Comparison of ENCODE assay signal across 8 cellular contexts in the genomic region with DNA sequence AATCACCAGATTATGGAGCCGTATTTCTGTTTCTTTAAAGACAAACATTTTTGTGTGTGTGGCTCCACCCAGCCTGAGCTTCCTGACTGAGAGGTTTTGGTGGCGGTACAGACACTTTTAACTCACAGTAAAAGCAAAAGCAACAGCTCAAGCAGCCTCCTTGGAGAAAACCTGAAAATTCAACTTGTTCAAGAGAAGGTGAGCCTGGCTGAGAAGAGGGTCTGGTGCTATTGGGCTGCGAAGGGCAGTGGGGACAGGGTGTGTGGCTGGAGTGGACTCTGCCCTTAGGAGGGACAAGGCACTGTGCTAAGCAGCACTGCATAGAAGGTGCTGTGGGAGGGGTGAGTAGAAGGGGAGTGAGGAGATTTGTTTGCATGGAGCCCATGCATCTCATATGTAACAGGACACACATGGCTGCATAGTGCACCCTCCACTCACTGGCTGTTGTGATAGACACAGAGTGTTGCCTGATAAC. TPM values are rescaled to one million over a fixed set of nuclear protein-coding genes. Genes with fewer than 3 reads are reported as not detected.
DNase-seq lines count a peak whose midpoint lies in the region; ATAC-seq and TF ChIP-seq lines count a peak whose summit lies in the region.

A gene (plus strand): TSS at position 125 of the 475 bp plus-strand sequence. CDS start 5,103 bp downstream, outside the sequence.

- peak within 1 kb of the TSS; percentile 71 for H3K4me2 ChIP-seq in DND-41 (ENCODE audit: insufficient read depth, low read length)

- peak within 1 kb of the TSS; percentile 72 for H3K9ac ChIP-seq in DND-41 (ENCODE audit: low read depth, low read length)

- H3K4me3 ChIP-seq in DND-41 (ENCODE audit: low read depth in 1 of 2, low read length in 2 of 2) (peak within 1 kb of the TSS; percentile 51 to 74), right cardiac atrium (ENCODE audit: low read length) (peak within 1 kb of the TSS; percentile 90)

- H3K9me3 ChIP-seq in DND-41 (ENCODE audit: insufficient read depth, low read length, severe bottlenecking): no peaks in the 10 kb centered on the region
- no peaks in the 10 kb centered on the region for H3K9me3 ChIP-seq in right cardiac atrium (ENCODE audit: control insufficient read depth, low read length)

- ATAC-seq in DND-41 (ENCODE audit: insufficient read depth, low read depth): peak; percentile 84
- ATAC-seq in HG02852 (IDR thresholded peaks at IDR 0.05; ENCODE audit: unreplicated experiment): peak; percentile 84
- peak; percentile 74 for ATAC-seq in activated CD8-positive, alpha-beta memory T cell treated with anti-CD3 and anti-CD28 coated beads, Interleukin-2, amount 10 ng/mL, durations not matched to agents 7 days and 5 days
- peak; percentile 76 to 87 for ATAC-seq in right cardiac atrium
- no peak for ATAC-seq in GM18873 (IDR thresholded peaks at IDR 0.05; ENCODE audit: low FRiP score, unreplicated experiment)

- peak within 1 kb of the TSS; percentile 100 for H3K4me3 Mint-ChIP-seq in activated CD8-positive, alpha-beta memory T cell treated with anti-CD3 and anti-CD28 coated beads, Interleukin-2, amount 10 ng/mL, durations not matched to agents 7 days and 5 days

- H3K27me3 Mint-ChIP-seq in activated CD8-positive, alpha-beta memory T cell treated with anti-CD3 and anti-CD28 coated beads, Interleukin-2, amount 10 ng/mL, durations not matched to agents 7 days and 5 days: no peaks in the 10 kb centered on the region

- 52% methylated on average over 3 of the region's 3 CpGs for WGBS in right cardiac atrium

- H3K9me3 Mint-ChIP-seq in activated CD8-positive, alpha-beta memory T cell treated with anti-CD3 and anti-CD28 coated beads, Interleukin-2, amount 10 ng/mL, durations not matched to agents 7 days and 5 days (ENCODE audit: low read depth): peaks cover 3% of the 10 kb centered on the region

- H3K36me3 ChIP-seq in DND-41 (ENCODE audit: insufficient read depth, low read length): peaks cover 7% of the 10 kb centered on the region

- CTCF ChIA-PET in activated CD8-positive, alpha-beta memory T cell treated with anti-CD3 and anti-CD28 coated beads, Interleukin-2, amount 10 ng/mL, durations not matched to agents 7 days and 5 days (lab: Charles Lee): interaction anchor here (0.8 to 4.4 kb wide), 21 partner anchors 10 to 241 kb away, joined by 3 to 69 read pairs (median 3); a partner anchor contains a TSS

- intact Hi-C loops in right cardiac atrium (cut with DNase I): no loop called here

- H3K79me2 ChIP-seq in DND-41 (ENCODE audit: insufficient read depth, low read length): peaks cover 64% of the 10 kb centered on the region

- H3K27ac ChIP-seq in DND-41 (ENCODE audit: low read length) (peak within 1 kb of the TSS; percentile 95), right cardiac atrium (ENCODE audit: low read length) (peak within 1 kb of the TSS; percentile 83)

- H2AFZ ChIP-seq in DND-41 (ENCODE audit: low read depth, low read length): peak within 1 kb of the TSS; percentile 76

- H3K27ac Mint-ChIP-seq in activated CD8-positive, alpha-beta memory T cell treated with anti-CD3 and anti-CD28 coated beads, Interleukin-2, amount 10 ng/mL, durations not matched to agents 7 days and 5 days: peak within 1 kb of the TSS; percentile 99

- TF ChIP-seq CTCF in DND-41 (IDR thresholded peaks at IDR 0.05; ENCODE audit: borderline replicate concordance, extremely low read depth, low read length, poor library complexity, severe bottlenecking): no peak

- H4K20me1 ChIP-seq in DND-41 (ENCODE audit: insufficient read depth, low read length): 0 out of 2 replicates have a peak, but pooled peaks cover 1% of the 10 kb centered on the region

- peaks cover 55% of the 10 kb centered on the region for H3K4me1 ChIP-seq in DND-41 (ENCODE audit: insufficient read depth, low read length)
- H3K4me1 ChIP-seq in right cardiac atrium (ENCODE audit: control insufficient read depth, insufficient read depth, low read length): no peaks in the 10 kb centered on the region

- H3K4me1 Mint-ChIP-seq in activated CD8-positive, alpha-beta memory T cell treated with anti-CD3 and anti-CD28 coated beads, Interleukin-2, amount 10 ng/mL, durations not matched to agents 7 days and 5 days: peaks cover 49% of the 10 kb centered on the region

- peak; percentile 77 for DNase-seq in DND-41
- DNase-seq in activated CD8-positive, alpha-beta memory T cell treated with anti-CD3 and anti-CD28 coated beads, Interleukin-2, amount 10 ng/mL, durations not matched to agents 7 days and 5 days: peak; percentile 83
- peak; percentile 15 to 45 (median 37) for DNase-seq in right cardiac atrium
- peak; percentile 23 to 42 for DNase-seq in stimulated activated CD8-positive, alpha-beta memory T cell treated with anti-CD3 and anti-CD28 coated beads, Interleukin-7, amount 100 ng/mL, for 4 hours (ENCODE audit: low read depth in 2 of 2)
- no peak for DNase-seq in NCI-H69 (lab: John Stamatoyannopoulos, UW)
- DNase-seq in GM03348 (ENCODE audit: low spot score): no peak

- peaks cover 54% of the 10 kb centered on the region for H3K36me3 Mint-ChIP-seq in activated CD8-positive, alpha-beta memory T cell treated with anti-CD3 and anti-CD28 coated beads, Interleukin-2, amount 10 ng/mL, durations not matched to agents 7 days and 5 days

- H3K27me3 ChIP-seq in DND-41 (ENCODE audit: insufficient read depth, low read length, poor library complexity): no peaks in the 10 kb centered on the region
- H3K27me3 ChIP-seq in right cardiac atrium (ENCODE audit: control insufficient read depth, insufficient read depth): no peaks in the 10 kb centered on the region

RNA-seq across cellular contexts. Expression of the gene that starts here (rescaled TPM):
- total RNA-seq in activated CD8-positive, alpha-beta memory T cell treated with anti-CD3 and anti-CD28 coated beads, Interleukin-2, amount 10 ng/mL, durations not matched to agents 7 days and 5 days: 10 to 100 TPM; 49.9 to 89.7 TPM
- total RNA-seq in right cardiac atrium: 10 to 100 TPM; 13.7 to 25.5 (median 14.0) TPM
- 36.1 TPM for polyA plus RNA-seq in right cardiac atrium

Comparison
In these comparisons a context has a peak if more than half of its experiments do, and no peak if none do; other contexts are left out.
1. DNase-seq: peak in DND-41 (single experiment), activated CD8-positive, alpha-beta memory T cell treated with anti-CD3 and anti-CD28 coated beads, Interleukin-2, amount 10 ng/mL, durations not matched to agents 7 days and 5 days (single experiment), right cardiac atrium (3 of 3) and stimulated activated CD8-positive, alpha-beta memory T cell treated with anti-CD3 and anti-CD28 coated beads, Interleukin-7, amount 100 ng/mL, for 4 hours (2 of 2); none in NCI-H69 (single experiment) and GM03348 (single experiment).